In genomic region chr1:229272164-229273158, GRCh38 we compare ENCODE assay signal across 8 cellular contexts. TPM values are rescaled to one million over a fixed set of nuclear protein-coding genes. Genes with fewer than 3 reads are reported as not detected.
DNase-seq lines count a peak whose midpoint lies in the region; ATAC-seq and TF ChIP-seq lines count a peak whose summit lies in the region.

No MANE protein-coding gene starts in this region.

- H3K4me3 ChIP-seq in RWPE2 (ENCODE audit: severe bottlenecking) (peak overlapping the region; percentile 76), esophagus (ENCODE audit: low read depth in 1 of 2, low read length in 2 of 2) (peak overlapping the region; percentile 14 to 99), gastrocnemius medialis (peak overlapping the region; percentile 64 to 79 (median 74))

- no peak for TF ChIP-seq CTCF in RWPE2 (IDR thresholded peaks at IDR 0.05; ENCODE audit: poor library complexity, severe bottlenecking)
- no peak for TF ChIP-seq CTCF in gastrocnemius medialis (IDR thresholded peaks at IDR 0.05 in 4 of 5, conservative IDR thresholded peaks at IDR 0.05 in 1 of 5)

- H3K4me1 ChIP-seq in RWPE2 (ENCODE audit: insufficient read depth, poor library complexity, severe bottlenecking) (peaks cover 14% of the 10 kb centered on the region), esophagus (ENCODE audit: control insufficient read depth in 2 of 2, insufficient read depth in 2 of 2, low read length in 1 of 2) (peaks cover 4 to 16% of the 10 kb centered on the region in 2 donors), gastrocnemius medialis (peaks cover 34 to 55% of the 10 kb centered on the region in 2 donors)

- intact Hi-C loops in gastrocnemius medialis (cut with DNase I; ENCODE audit: low total_unique reads), result loop anchor here (5.0 kb wide), 2 partner anchors 70 to 160 kb away; partner anchors contain the start of genes ACTA1 and CCSAP

- H3K9me3 ChIP-seq in RWPE2 (ENCODE audit: severe bottlenecking), result no peaks in the 10 kb centered on the region
- H3K9me3 ChIP-seq in esophagus (ENCODE audit: control insufficient read depth in 2 of 2, insufficient read depth in 1 of 2, low read depth in 1 of 2, low read length in 1 of 2), result peaks cover 0 to 4% of the 10 kb centered on the region in 2 donors
- no peaks in the 10 kb centered on the region for H3K9me3 ChIP-seq in gastrocnemius medialis

- 34 to 40% methylated on average over 11 of the region's 11 CpGs for WGBS in esophagus, 2 donors

- H3K27me3 ChIP-seq in RWPE2 (ENCODE audit: insufficient read depth, poor library complexity, severe bottlenecking) (no peaks in the 10 kb centered on the region), esophagus (ENCODE audit: control insufficient read depth in 1 of 2, insufficient read depth in 2 of 2, low read length in 2 of 2) (no peaks in the 10 kb centered on the region), gastrocnemius medialis (no peaks in the 10 kb centered on the region)

- DNase-seq in NCI-H510A treated with DMSO at 0.1 percent for 48 hours (lab: John Stamatoyannopoulos, UW) (peak; percentile 10), NCI-H510A (lab: John Stamatoyannopoulos, UW) (no peak), RWPE2 (ENCODE audit: low spot score) (no peak), gastrocnemius medialis (no peak), H4 (ENCODE audit: low spot score) (no peak), NCI-H1417 treated with DMSO at 0.1 percent for 48 hours (lab: John Stamatoyannopoulos, UW) (no peak), OCI-M1 (lab: John Stamatoyannopoulos, UW) (no peak)

- H3K27ac ChIP-seq in RWPE2 (ENCODE audit: poor library complexity, severe bottlenecking), result peak overlapping the region; percentile 80
- peak overlapping the region; percentile 8 to 59 for H3K27ac ChIP-seq in esophagus (ENCODE audit: low read depth in 2 of 2, low read length in 1 of 2)
- H3K27ac ChIP-seq in gastrocnemius medialis, result peak overlapping the region; percentile 75 to 93 (median 87)

- ATAC-seq in RWPE2 (ENCODE audit: low read depth) (no peak), gastrocnemius medialis (no peak)

- in situ Hi-C loops in gastrocnemius medialis (cut with MboI; ENCODE audit: low sequenced_read_pairs in 4 of 4), result loop anchor here in 2 of 4 donors (10.0 to 25.0 kb wide), 2 partner anchors 72 to 1040 kb away; partner anchors contain the start of gene CCSAP (in 1 of the 2)

- H3K36me3 ChIP-seq in RWPE2 (ENCODE audit: low read depth) (no peaks in the 10 kb centered on the region), esophagus (ENCODE audit: control insufficient read depth in 2 of 2, insufficient read depth in 2 of 2, low read length in 1 of 2) (peaks cover 0 to 2% of the 10 kb centered on the region in 2 donors), gastrocnemius medialis (no peaks in the 10 kb centered on the region)

- TF ChIP-seq POLR2A in gastrocnemius medialis (IDR thresholded peaks at IDR 0.05), result no peak

RNA-seq across cellular contexts. Expression of gene RAB4A, which starts 1.6 kb away (rescaled TPM):
- polyA plus RNA-seq in esophagus, result 10 to 100 TPM; 15.0 to 36.6 TPM
- total RNA-seq in gastrocnemius medialis, result 10 to 100 TPM; 21.1 to 48.1 (median 29.2) TPM
- 11.1 and 14.0 TPM in 2 replicates for total RNA-seq in H4 (2014; rRNA removed; shearing (Covaris generic))

Comparison
In these comparisons a context has a peak if more than half of its experiments do, and no peak if none do; other contexts are left out.
1. H3K27ac ChIP-seq: peak in every context shown above with its lines; median percentile 87 in gastrocnemius medialis; 80 in RWPE2; 34 in esophagus.